ENCODE assay signal across 1 cellular context in the genomic region with DNA sequence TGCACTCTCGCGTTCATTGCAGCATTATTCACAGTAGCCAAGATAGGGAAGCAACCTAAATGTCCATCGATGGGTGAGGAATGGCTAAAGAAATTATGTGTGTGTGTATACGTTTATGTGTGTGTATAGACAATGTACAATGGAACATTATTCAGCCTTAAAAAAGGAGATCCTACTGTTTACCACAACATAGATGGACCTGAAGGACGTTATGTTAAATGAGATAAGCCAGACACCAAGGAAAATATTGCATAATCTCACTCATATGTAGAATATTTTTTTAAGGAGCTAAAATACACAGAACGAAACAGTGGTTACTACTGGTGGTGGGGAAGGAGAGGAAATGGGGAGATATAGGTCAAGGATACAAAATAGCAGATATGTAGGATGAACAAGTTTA.
TF ChIP-seq lines count a peak whose summit lies in the region.

No MANE protein-coding gene starts in this region.

TF ChIP-seq in GM23338, 12 proteins besides CTCF, POLR2A, EP300 and RAD21 (continued from another document):
- no peak for TF ChIP-seq ZNF114 (CRISPR knock-in tag; IDR thresholded peaks at IDR 0.05)
- TF ChIP-seq JUNB (IDR thresholded peaks at IDR 0.05; ENCODE audit: unreplicated experiment) = no peak
- no peak for TF ChIP-seq POLR2AphosphoS5 (IDR thresholded peaks at IDR 0.05; ENCODE audit: low read depth)
- TF ChIP-seq, protein P1, sequence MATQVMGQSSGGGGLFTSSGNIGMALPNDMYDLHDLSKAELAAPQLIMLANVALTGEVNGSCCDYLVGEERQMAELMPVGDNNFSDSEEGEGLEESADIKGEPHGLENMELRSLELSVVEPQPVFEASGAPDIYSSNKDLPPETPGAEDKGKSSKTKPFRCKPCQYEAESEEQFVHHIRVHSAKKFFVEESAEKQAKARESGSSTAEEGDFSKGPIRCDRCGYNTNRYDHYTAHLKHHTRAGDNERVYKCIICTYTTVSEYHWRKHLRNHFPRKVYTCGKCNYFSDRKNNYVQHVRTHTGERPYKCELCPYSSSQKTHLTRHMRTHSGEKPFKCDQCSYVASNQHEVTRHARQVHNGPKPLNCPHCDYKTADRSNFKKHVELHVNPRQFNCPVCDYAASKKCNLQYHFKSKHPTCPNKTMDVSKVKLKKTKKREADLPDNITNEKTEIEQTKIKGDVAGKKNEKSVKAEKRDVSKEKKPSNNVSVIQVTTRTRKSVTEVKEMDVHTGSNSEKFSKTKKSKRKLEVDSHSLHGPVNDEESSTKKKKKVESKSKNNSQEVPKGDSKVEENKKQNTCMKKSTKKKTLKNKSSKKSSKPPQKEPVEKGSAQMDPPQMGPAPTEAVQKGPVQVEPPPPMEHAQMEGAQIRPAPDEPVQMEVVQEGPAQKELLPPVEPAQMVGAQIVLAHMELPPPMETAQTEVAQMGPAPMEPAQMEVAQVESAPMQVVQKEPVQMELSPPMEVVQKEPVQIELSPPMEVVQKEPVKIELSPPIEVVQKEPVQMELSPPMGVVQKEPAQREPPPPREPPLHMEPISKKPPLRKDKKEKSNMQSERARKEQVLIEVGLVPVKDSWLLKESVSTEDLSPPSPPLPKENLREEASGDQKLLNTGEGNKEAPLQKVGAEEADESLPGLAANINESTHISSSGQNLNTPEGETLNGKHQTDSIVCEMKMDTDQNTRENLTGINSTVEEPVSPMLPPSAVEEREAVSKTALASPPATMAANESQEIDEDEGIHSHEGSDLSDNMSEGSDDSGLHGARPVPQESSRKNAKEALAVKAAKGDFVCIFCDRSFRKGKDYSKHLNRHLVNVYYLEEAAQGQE (IDR thresholded peaks at IDR 0.05; ENCODE audit: unreplicated experiment) = no peak
- TF ChIP-seq STAT1 (IDR thresholded peaks at IDR 0.05; ENCODE audit: unreplicated experiment) = no peak
- TF ChIP-seq, protein P2, sequence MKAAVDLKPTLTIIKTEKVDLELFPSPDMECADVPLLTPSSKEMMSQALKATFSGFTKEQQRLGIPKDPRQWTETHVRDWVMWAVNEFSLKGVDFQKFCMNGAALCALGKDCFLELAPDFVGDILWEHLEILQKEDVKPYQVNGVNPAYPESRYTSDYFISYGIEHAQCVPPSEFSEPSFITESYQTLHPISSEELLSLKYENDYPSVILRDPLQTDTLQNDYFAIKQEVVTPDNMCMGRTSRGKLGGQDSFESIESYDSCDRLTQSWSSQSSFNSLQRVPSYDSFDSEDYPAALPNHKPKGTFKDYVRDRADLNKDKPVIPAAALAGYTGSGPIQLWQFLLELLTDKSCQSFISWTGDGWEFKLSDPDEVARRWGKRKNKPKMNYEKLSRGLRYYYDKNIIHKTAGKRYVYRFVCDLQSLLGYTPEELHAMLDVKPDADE (IDR thresholded peaks at IDR 0.05) = no peak
- TF ChIP-seq, protein P3, sequence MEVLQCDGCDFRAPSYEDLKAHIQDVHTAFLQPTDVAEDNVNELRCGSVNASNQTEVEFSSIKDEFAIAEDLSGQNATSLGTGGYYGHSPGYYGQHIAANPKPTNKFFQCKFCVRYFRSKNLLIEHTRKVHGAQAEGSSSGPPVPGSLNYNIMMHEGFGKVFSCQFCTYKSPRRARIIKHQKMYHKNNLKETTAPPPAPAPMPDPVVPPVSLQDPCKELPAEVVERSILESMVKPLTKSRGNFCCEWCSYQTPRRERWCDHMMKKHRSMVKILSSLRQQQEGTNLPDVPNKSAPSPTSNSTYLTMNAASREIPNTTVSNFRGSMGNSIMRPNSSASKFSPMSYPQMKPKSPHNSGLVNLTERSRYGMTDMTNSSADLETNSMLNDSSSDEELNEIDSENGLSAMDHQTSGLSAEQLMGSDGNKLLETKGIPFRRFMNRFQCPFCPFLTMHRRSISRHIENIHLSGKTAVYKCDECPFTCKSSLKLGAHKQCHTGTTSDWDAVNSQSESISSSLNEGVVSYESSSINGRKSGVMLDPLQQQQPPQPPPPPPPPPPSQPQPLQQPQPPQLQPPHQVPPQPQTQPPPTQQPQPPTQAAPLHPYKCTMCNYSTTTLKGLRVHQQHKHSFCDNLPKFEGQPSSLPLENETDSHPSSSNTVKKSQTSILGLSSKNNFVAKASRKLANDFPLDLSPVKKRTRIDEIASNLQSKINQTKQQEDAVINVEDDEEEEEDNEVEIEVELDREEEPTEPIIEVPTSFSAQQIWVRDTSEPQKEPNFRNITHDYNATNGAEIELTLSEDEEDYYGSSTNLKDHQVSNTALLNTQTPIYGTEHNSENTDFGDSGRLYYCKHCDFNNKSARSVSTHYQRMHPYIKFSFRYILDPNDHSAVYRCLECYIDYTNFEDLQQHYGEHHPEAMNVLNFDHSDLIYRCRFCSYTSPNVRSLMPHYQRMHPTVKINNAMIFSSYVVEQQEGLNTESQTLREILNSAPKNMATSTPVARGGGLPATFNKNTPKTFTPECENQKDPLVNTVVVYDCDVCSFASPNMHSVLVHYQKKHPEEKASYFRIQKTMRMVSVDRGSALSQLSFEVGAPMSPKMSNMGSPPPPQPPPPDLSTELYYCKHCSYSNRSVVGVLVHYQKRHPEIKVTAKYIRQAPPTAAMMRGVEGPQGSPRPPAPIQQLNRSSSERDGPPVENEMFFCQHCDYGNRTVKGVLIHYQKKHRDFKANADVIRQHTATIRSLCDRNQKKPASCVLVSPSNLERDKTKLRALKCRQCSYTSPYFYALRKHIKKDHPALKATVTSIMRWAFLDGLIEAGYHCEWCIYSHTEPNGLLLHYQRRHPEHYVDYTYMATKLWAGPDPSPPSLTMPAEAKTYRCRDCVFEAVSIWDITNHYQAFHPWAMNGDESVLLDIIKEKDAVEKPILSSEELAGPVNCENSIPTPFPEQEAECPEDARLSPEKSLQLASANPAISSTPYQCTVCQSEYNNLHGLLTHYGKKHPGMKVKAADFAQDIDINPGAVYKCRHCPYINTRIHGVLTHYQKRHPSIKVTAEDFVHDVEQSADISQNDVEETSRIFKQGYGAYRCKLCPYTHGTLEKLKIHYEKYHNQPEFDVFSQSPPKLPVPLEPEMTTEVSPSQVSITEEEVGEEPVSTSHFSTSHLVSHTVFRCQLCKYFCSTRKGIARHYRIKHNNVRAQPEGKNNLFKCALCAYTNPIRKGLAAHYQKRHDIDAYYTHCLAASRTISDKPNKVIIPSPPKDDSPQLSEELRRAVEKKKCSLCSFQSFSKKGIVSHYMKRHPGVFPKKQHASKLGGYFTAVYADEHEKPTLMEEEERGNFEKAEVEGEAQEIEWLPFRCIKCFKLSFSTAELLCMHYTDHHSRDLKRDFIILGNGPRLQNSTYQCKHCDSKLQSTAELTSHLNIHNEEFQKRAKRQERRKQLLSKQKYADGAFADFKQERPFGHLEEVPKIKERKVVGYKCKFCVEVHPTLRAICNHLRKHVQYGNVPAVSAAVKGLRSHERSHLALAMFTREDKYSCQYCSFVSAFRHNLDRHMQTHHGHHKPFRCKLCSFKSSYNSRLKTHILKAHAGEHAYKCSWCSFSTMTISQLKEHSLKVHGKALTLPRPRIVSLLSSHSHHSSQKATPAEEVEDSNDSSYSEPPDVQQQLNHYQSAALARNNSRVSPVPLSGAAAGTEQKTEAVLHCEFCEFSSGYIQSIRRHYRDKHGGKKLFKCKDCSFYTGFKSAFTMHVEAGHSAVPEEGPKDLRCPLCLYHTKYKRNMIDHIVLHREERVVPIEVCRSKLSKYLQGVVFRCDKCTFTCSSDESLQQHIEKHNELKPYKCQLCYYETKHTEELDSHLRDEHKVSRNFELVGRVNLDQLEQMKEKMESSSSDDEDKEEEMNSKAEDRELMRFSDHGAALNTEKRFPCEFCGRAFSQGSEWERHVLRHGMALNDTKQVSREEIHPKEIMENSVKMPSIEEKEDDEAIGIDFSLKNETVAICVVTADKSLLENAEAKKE (CRISPR knock-in tag; IDR thresholded peaks at IDR 0.05) = no peak
- no peak for TF ChIP-seq ZNF331 (CRISPR knock-in tag; IDR thresholded peaks at IDR 0.05; ENCODE audit: low read depth)
- no peak for TF ChIP-seq EZH2phosphoT487 (IDR thresholded peaks at IDR 0.05; ENCODE audit: unreplicated experiment)
- no peak for TF ChIP-seq CREB1 (CRISPR knock-in tag; IDR thresholded peaks at IDR 0.05; ENCODE audit: low read depth)
